In genomic region chr17:83205387-83206035, GRCh38 we compare ENCODE assay signal across 1 cellular context.
TF ChIP-seq lines count a peak whose summit lies in the region.
"Not testable (repeated sequence)": the region's sequence is repeated elsewhere in the genome, so short reads cannot be mapped to it uniquely, and the experiment has no call there.

No MANE protein-coding gene starts in this region.

TF ChIP-seq in K562, 482 proteins besides CTCF, POLR2A, EP300 and RAD21 (continued from another document):
- TF ChIP-seq, protein P1, sequence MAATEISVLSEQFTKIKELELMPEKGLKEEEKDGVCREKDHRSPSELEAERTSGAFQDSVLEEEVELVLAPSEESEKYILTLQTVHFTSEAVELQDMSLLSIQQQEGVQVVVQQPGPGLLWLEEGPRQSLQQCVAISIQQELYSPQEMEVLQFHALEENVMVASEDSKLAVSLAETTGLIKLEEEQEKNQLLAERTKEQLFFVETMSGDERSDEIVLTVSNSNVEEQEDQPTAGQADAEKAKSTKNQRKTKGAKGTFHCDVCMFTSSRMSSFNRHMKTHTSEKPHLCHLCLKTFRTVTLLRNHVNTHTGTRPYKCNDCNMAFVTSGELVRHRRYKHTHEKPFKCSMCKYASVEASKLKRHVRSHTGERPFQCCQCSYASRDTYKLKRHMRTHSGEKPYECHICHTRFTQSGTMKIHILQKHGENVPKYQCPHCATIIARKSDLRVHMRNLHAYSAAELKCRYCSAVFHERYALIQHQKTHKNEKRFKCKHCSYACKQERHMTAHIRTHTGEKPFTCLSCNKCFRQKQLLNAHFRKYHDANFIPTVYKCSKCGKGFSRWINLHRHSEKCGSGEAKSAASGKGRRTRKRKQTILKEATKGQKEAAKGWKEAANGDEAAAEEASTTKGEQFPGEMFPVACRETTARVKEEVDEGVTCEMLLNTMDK (IDR thresholded peaks at IDR 0.05; ENCODE audit: borderline replicate concordance, insufficient read depth, low read depth, low read length, poor library complexity, severe bottlenecking): peak; percentile 3
- TF ChIP-seq PCBP1 (IDR thresholded peaks at IDR 0.05; ENCODE audit: low read depth, low read length, poor library complexity, severe bottlenecking) (peak; percentile 50), ZFX (CRISPR knock-in tag; IDR thresholded peaks at IDR 0.05) (peak; percentile 41; the same call in 1 of the 2 replicates), SP1 (CRISPR knock-in tag; IDR thresholded peaks at IDR 0.05) (0 out of 2 replicates have a peak, but pooled peaks have one; percentile 5), STAG1 (CRISPR knock-in tag; IDR thresholded peaks at IDR 0.05; ENCODE audit: borderline replicate concordance) (peak; percentile 83), USF1 (CRISPR knock-in tag; IDR thresholded peaks at IDR 0.05) (peak; percentile 55), ZBTB33 (CRISPR knock-in tag; IDR thresholded peaks at IDR 0.05) (peak; percentile 99), RBM25 (IDR thresholded peaks at IDR 0.05; ENCODE audit: low read depth, low read length, severe bottlenecking) (peak; percentile 34), ATF3 (IDR thresholded peaks at IDR 0.05) (peak; percentile 58), TFAP4 (CRISPR knock-in tag; IDR thresholded peaks at IDR 0.05; ENCODE audit: borderline replicate concordance) (peak; percentile 29; the same call in 1 of the 2 replicates), KLF16 (IDR thresholded peaks at IDR 0.05) (0 out of 2 replicates have a peak, but pooled peaks have one; percentile 16), MAZ (CRISPR knock-in tag; conservative IDR thresholded peaks at IDR 0.05 in 1 of 2, IDR thresholded peaks at IDR 0.05 in 1 of 2) (0 out of 4 replicates have a peak, but pooled peaks of 1 of the 2 experiments have one; percentile 18), GABPB1 (CRISPR knock-in tag; IDR thresholded peaks at IDR 0.05) (0 out of 2 replicates have a peak, but pooled peaks have one; percentile 39)
- TF ChIP-seq, protein P2, sequence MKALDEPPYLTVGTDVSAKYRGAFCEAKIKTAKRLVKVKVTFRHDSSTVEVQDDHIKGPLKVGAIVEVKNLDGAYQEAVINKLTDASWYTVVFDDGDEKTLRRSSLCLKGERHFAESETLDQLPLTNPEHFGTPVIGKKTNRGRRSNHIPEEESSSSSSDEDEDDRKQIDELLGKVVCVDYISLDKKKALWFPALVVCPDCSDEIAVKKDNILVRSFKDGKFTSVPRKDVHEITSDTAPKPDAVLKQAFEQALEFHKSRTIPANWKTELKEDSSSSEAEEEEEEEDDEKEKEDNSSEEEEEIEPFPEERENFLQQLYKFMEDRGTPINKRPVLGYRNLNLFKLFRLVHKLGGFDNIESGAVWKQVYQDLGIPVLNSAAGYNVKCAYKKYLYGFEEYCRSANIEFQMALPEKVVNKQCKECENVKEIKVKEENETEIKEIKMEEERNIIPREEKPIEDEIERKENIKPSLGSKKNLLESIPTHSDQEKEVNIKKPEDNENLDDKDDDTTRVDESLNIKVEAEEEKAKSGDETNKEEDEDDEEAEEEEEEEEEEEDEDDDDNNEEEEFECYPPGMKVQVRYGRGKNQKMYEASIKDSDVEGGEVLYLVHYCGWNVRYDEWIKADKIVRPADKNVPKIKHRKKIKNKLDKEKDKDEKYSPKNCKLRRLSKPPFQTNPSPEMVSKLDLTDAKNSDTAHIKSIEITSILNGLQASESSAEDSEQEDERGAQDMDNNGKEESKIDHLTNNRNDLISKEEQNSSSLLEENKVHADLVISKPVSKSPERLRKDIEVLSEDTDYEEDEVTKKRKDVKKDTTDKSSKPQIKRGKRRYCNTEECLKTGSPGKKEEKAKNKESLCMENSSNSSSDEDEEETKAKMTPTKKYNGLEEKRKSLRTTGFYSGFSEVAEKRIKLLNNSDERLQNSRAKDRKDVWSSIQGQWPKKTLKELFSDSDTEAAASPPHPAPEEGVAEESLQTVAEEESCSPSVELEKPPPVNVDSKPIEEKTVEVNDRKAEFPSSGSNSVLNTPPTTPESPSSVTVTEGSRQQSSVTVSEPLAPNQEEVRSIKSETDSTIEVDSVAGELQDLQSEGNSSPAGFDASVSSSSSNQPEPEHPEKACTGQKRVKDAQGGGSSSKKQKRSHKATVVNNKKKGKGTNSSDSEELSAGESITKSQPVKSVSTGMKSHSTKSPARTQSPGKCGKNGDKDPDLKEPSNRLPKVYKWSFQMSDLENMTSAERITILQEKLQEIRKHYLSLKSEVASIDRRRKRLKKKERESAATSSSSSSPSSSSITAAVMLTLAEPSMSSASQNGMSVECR (CRISPR knock-in tag; IDR thresholded peaks at IDR 0.05): 0 out of 2 replicates have a peak, but pooled peaks have one; percentile 29
- TF ChIP-seq, protein P3, sequence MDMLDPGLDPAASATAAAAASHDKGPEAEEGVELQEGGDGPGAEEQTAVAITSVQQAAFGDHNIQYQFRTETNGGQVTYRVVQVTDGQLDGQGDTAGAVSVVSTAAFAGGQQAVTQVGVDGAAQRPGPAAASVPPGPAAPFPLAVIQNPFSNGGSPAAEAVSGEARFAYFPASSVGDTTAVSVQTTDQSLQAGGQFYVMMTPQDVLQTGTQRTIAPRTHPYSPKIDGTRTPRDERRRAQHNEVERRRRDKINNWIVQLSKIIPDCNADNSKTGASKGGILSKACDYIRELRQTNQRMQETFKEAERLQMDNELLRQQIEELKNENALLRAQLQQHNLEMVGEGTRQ (CRISPR knock-in tag; IDR thresholded peaks at IDR 0.05): peak; percentile 18; the same call in 1 of the 2 replicates
- TF ChIP-seq, protein P4, sequence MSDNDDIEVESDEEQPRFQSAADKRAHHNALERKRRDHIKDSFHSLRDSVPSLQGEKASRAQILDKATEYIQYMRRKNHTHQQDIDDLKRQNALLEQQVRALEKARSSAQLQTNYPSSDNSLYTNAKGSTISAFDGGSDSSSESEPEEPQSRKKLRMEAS (CRISPR knock-in tag; IDR thresholded peaks at IDR 0.05): peak; percentile 66; the same call in 1 of the 2 replicates
- TF ChIP-seq ATF3 (CRISPR knock-in tag; conservative IDR thresholded peaks at IDR 0.05): not testable (repeated sequence)
